ENCODE assay signal across 14 cellular contexts in genomic region chr10:126597206-126597605, GRCh38.
DNase-seq lines count a peak whose midpoint lies in the region; FAIRE-seq and TF ChIP-seq lines count a peak whose summit lies in the region.
"Had no signal": no experiment of that assay in that cellular context is flagged by ENCODE, and none has a peak within 500 bp of the region (broad histone marks: within the 10 kb centered on the region; RNA-seq: fewer than 3 reads in every experiment).

No MANE protein-coding gene starts in this region.

- no peak overlapping the region for H3K4ac ChIP-seq in H1 (replicated peaks; ENCODE audit: insufficient read length, low read depth, low read length)

- no peaks in the 10 kb centered on the region for H3K27me3 ChIP-seq in H1 (replicated peaks in 1 of 4; ENCODE audit: control insufficient read depth in 3 of 4, extremely low read depth in 1 of 4, insufficient read depth in 3 of 4, low read length in 3 of 4)

- no peak overlapping the region for H2BK20ac ChIP-seq in H1 (ENCODE audit: low read length)

- no peak for FAIRE-seq in H1 (lab: Jason Lieb, UNC)
- FAIRE-seq: K562 had no signal

- H3K36me3 ChIP-seq in H1 (ENCODE audit: control insufficient read depth in 2 of 4, insufficient read depth in 4 of 4, low read length in 3 of 4), result no peaks in the 10 kb centered on the region

- no peak for TF ChIP-seq EP300 in H1 (IDR thresholded peaks at IDR 0.05; ENCODE audit: borderline replicate concordance in 1 of 2, low read depth in 2 of 2, low read length in 2 of 2)

- H2BK5ac ChIP-seq in H1 (ENCODE audit: low read depth, low read length), result no peak overlapping the region

- no peak overlapping the region for H2AFZ ChIP-seq in H1 (ENCODE audit: low read length)

- no peak overlapping the region for H3K18ac ChIP-seq in H1 (ENCODE audit: extremely low read depth, low read length)

- no peak overlapping the region for H3K56ac ChIP-seq in H1 (replicated peaks; ENCODE audit: insufficient read length, low read depth, low read length)

- no peaks in the 10 kb centered on the region for H3K9me3 ChIP-seq in H1 (ENCODE audit: insufficient read depth in 2 of 2, low read depth in 1 of 2, low read length in 1 of 2)

- WGBS in H1 (ENCODE audit: extremely low coverage in 1 of 2, insufficient coverage in 1 of 2, insufficient read length in 1 of 2, insufficient replicate concordance in 2 of 2, low coverage in 1 of 2, low lambda C conversion rate in 2 of 2, missing lambda C conversion rate in 1 of 2), 2 experiments, result 94% methylated on average over 2 of the region's 2 CpGs; no CpG with 5 or more reads in 1 of the 2 experiments

- no peak overlapping the region for H3K9ac ChIP-seq in H1 (replicated peaks in 1 of 4; ENCODE audit: extremely low read depth in 1 of 4, low read depth in 3 of 4, low read length in 3 of 4)

- no peak overlapping the region for H2BK12ac ChIP-seq in H1 (ENCODE audit: low read depth, low read length)

- H4K91ac ChIP-seq in H1 (replicated peaks; ENCODE audit: insufficient read length, low read length), result peak overlapping the region; percentile 22

- no peak overlapping the region for H3K4me2 ChIP-seq in H1 (ENCODE audit: insufficient read depth in 1 of 2, low read depth in 2 of 2, low read length in 2 of 2)

- CTCF ChIA-PET in H1 (lab: Charles Lee; ENCODE audit: partially characterized antibody), result interaction anchor here (0.7 to 2.7 kb wide), 20 partner anchors 8 to 620 kb away, joined by 3 to 12 read pairs (median 4); partner anchors contain the start of gene ADAM12

- no peaks in the 10 kb centered on the region for H4K20me1 ChIP-seq in H1 (replicated peaks in 1 of 2; ENCODE audit: control insufficient read depth in 1 of 2, insufficient read depth in 2 of 2, low read length in 2 of 2)

- H3K23ac ChIP-seq in H1 (ENCODE audit: insufficient read length), result no peak overlapping the region

- no peaks in the 10 kb centered on the region for H3K79me1 ChIP-seq in H1 (ENCODE audit: low read depth, low read length)

- TF ChIP-seq POLR2A in H1 (IDR thresholded peaks at IDR 0.05; ENCODE audit: control extremely low read depth in 1 of 2, low read depth in 2 of 2, low read length in 2 of 2), result no peak

- H3K4me3 ChIP-seq in H1 (ENCODE audit: extremely low read depth in 1 of 4, insufficient read depth in 2 of 4, low read depth in 3 of 4, low read length in 4 of 4), result no peak overlapping the region
- H3K4me3 ChIP-seq: K562 had no signal

- no peaks in the 10 kb centered on the region for H3K79me2 ChIP-seq in H1 (ENCODE audit: control insufficient read depth in 1 of 2, insufficient read depth in 2 of 2, low read length in 2 of 2)

- peaks cover 6 to 10% (median 9%) of the 10 kb centered on the region in 4 experiments for H3K4me1 ChIP-seq in H1 (replicated peaks in 1 of 4; ENCODE audit: control insufficient read depth in 3 of 4, insufficient read depth in 4 of 4, low read length in 3 of 4)

- H3K27ac ChIP-seq in H1 (ENCODE audit: low read depth, low read length), result no peak overlapping the region
- H3K27ac ChIP-seq: C4-2B had no signal

- H3K14ac ChIP-seq in H1 (ENCODE audit: insufficient read length), result no peak overlapping the region

- H4K5ac ChIP-seq in H1 (ENCODE audit: insufficient read length, low read depth, low read length), result no peak overlapping the region

- no peak overlapping the region for H4K8ac ChIP-seq in H1 (ENCODE audit: extremely low read depth, insufficient read depth, low read length)

- peak; percentile 78 for DNase-seq in NCI-H82 (lab: John Stamatoyannopoulos, UW)
- no peak for DNase-seq in NCI-H82 treated with DMSO at 0.1 percent for 48 hours (lab: John Stamatoyannopoulos, UW; ENCODE audit: unreplicated experiment)
- DNase-seq in LHCN-M2 (ENCODE audit: low read depth), result peak; percentile 43
- no peak for DNase-seq in H1 (ENCODE audit: low read depth in 1 of 2, low spot score in 2 of 2)
- peak; percentile 9 for DNase-seq in myocyte (ENCODE audit: low read depth)
- no peak for DNase-seq in RPMI8226
- no peak for DNase-seq in NOMO-1 (lab: John Stamatoyannopoulos, UW; ENCODE audit: unreplicated experiment in 2 of 2)
- DNase-seq in effector CD8-positive, alpha-beta T cell (lab: John Stamatoyannopoulos, UW), result no peak
- DNase-seq: NCI-H1048, NCI-H1436 treated with DMSO at 0.1 percent for 48 hours, NCI-H2029 treated with DMSO at 0.1 percent for 48 hours, SIG-M5 had no signal

- no peak for TF ChIP-seq RAD21 in H1 (IDR thresholded peaks at IDR 0.05 in 1 of 2, conservative IDR thresholded peaks at IDR 0.05 in 1 of 2; ENCODE audit: low read depth in 2 of 2, low read length in 2 of 2)

- H3K23me2 ChIP-seq in H1 (ENCODE audit: low read depth, low read length), result no peaks in the 10 kb centered on the region

- POLR2A ChIA-PET in H1 (lab: Charles Lee; ENCODE audit: partially characterized antibody), result no interaction called here

- no peak overlapping the region for H2BK15ac ChIP-seq in H1 (ENCODE audit: low read length)

- no peak for TF ChIP-seq CTCF in H1 (IDR thresholded peaks at IDR 0.05; ENCODE audit: control extremely low read depth in 1 of 3, insufficient read depth in 1 of 3, low read depth in 1 of 3, low read length in 3 of 3)

- no peak overlapping the region for H2BK120ac ChIP-seq in H1 (replicated peaks; ENCODE audit: low read depth, low read length)

- H2AK5ac ChIP-seq in H1 (ENCODE audit: low read depth, low read length), result no peak overlapping the region

TF ChIP-seq in H1, 55 proteins besides CTCF, POLR2A, EP300 and RAD21:
- TF ChIP-seq HDAC6 (IDR thresholded peaks at IDR 0.05; ENCODE audit: low read depth, low read length), result no peak
- no peak for TF ChIP-seq GTF2F1 (IDR thresholded peaks at IDR 0.05; ENCODE audit: borderline replicate concordance, low read depth, low read length)
- TF ChIP-seq SP2 (IDR thresholded peaks at IDR 0.05; ENCODE audit: low read length), result no peak
- TF ChIP-seq HDAC2 (IDR thresholded peaks at IDR 0.05; ENCODE audit: borderline replicate concordance in 1 of 2, low read depth in 2 of 2, low read length in 2 of 2), result no peak
- TF ChIP-seq CEBPB (IDR thresholded peaks at IDR 0.05; ENCODE audit: low read depth, low read length), result no peak
- no peak for TF ChIP-seq SRF (IDR thresholded peaks at IDR 0.05; ENCODE audit: low read depth, low read length)
- TF ChIP-seq CHD2 (IDR thresholded peaks at IDR 0.05; ENCODE audit: low read length), result no peak
- TF ChIP-seq PHF8 (conservative IDR thresholded peaks at IDR 0.05; ENCODE audit: low read depth, low read length), result no peak
- no peak for TF ChIP-seq SIX5 (IDR thresholded peaks at IDR 0.05; ENCODE audit: low read depth, low read length)
- TF ChIP-seq TAF7 (optimal IDR thresholded peaks at IDR 0.05; ENCODE audit: borderline replicate concordance, low read depth, low read length), result no peak
- TF ChIP-seq KDM1A (IDR thresholded peaks at IDR 0.05; ENCODE audit: borderline replicate concordance, low read length), result no peak
- no peak for TF ChIP-seq POLR2AphosphoS5 (IDR thresholded peaks at IDR 0.05; ENCODE audit: low read depth, low read length)
- TF ChIP-seq CTBP2 (IDR thresholded peaks at IDR 0.05; ENCODE audit: borderline replicate concordance, insufficient read depth, insufficient read length, low read length), result no peak
- no peak for TF ChIP-seq RFX5 (IDR thresholded peaks at IDR 0.05; ENCODE audit: borderline replicate concordance, low read depth, low read length)
- no peak for TF ChIP-seq NANOG (IDR thresholded peaks at IDR 0.05; ENCODE audit: insufficient read depth, low read depth, low read length, poor library complexity, severe bottlenecking)
- TF ChIP-seq SIRT6 (IDR thresholded peaks at IDR 0.05; ENCODE audit: low read length), result no peak

Comparison
In these comparisons a context has a peak if more than half of its experiments do, and no peak if none do; other contexts are left out.
1. DNase-seq: peak in NCI-H82 (single experiment), LHCN-M2 (single experiment) and myocyte (single experiment); none in NCI-H82 treated with DMSO at 0.1 percent for 48 hours (single experiment), H1 (0 of 2), RPMI8226 (single experiment), NOMO-1 (0 of 2) and effector CD8-positive, alpha-beta T cell (single experiment).